ENCODE assay signal across 25 cellular contexts in genomic region chr6:125802383-125802782, GRCh38. TPM values are rescaled to one million over a fixed set of nuclear protein-coding genes. Genes with fewer than 3 reads are reported as not detected.
DNase-seq lines count a peak whose midpoint lies in the region; ATAC-seq and TF ChIP-seq lines count a peak whose summit lies in the region.
"Had no signal": no experiment of that assay in that cellular context is flagged by ENCODE, and none has a peak within 500 bp of the region (broad histone marks: within the 10 kb centered on the region; RNA-seq: fewer than 3 reads in every experiment).

No MANE protein-coding gene starts in this region.

- in situ Hi-C loops in KBM-7 (cut with MboI; ENCODE audit: low pct_unique_long_range_greater_than_20kb, low sequenced_read_pairs): no loop called here

- H3K27me3 Mint-ChIP-seq in chondrocyte (ENCODE audit: low read depth): no peaks in the 10 kb centered on the region
- H3K27me3 Mint-ChIP-seq: activated CD8-positive, alpha-beta T cell treated with anti-CD3 and anti-CD28 coated beads for 36 hours; activated naive CD8-positive, alpha-beta T cell treated with anti-CD3 and anti-CD28 coated beads, Interleukin-2, amount 10 ng/mL, durations not matched to agents 7 days and 5 days; stimulated activated naive CD8-positive, alpha-beta T cell treated with anti-CD3 and anti-CD28 coated beads, Interleukin-15, amount 100 ng/mL, for 72 hours had no signal

- H3K9me2 ChIP-seq in SK-N-SH (no peaks in the 10 kb centered on the region), Loucy (replicated peaks; ENCODE audit: low read depth, low read length) (no peaks in the 10 kb centered on the region)

- H3K9me3 ChIP-seq in SK-N-SH (no peaks in the 10 kb centered on the region), Loucy (ENCODE audit: insufficient read depth, low read depth, low read length) (no peaks in the 10 kb centered on the region), upper lobe of left lung (no peaks in the 10 kb centered on the region)
- H3K9me3 ChIP-seq: BE2C, breast epithelium, Peyer's patch, SJSA1 had no signal

- CTCF ChIA-PET in SK-N-SH (lab: Yijun Ruan, JAX): interaction anchor here (1.3 to 1.6 kb wide), 3 partner anchors 11 to 490 kb away, joined by 3 to 13 read pairs (median 3); partner anchors contain the start of gene NCOA7

- H3K4me3 ChIP-seq in SK-N-SH (ENCODE audit: low read depth in 2 of 2, low read length in 1 of 2) (no peak overlapping the region), Loucy (ENCODE audit: low read length, poor library complexity, severe bottlenecking) (peak overlapping the region; percentile 62), upper lobe of left lung (no peak overlapping the region)
- H3K4me3 ChIP-seq: breast epithelium, Peyer's patch, SJSA1 had no signal

- DNase-seq in SK-N-SH (no peak), chondrocyte (ENCODE audit: low spot score) (no peak), upper lobe of left lung (no peak), NCI-H69 (lab: John Stamatoyannopoulos, UW) (no peak), KBM-7 (no peak)
- DNase-seq: activated CD8-positive, alpha-beta T cell treated with anti-CD3 and anti-CD28 coated beads for 36 hours; activated naive CD8-positive, alpha-beta T cell treated with anti-CD3 and anti-CD28 coated beads, Interleukin-2, amount 10 ng/mL, durations not matched to agents 7 days and 5 days; BE2C; erythroblast; hypothalamus; kidney; naive B cell; NCI-H1417; NCI-H2171 treated with DMSO at 0.1 percent for 48 hours; Peyer's patch; stimulated activated naive CD8-positive, alpha-beta T cell treated with anti-CD3 and anti-CD28 coated beads, Interleukin-15, amount 100 ng/mL, for 72 hours; trophoblast cell had no signal

- TF ChIP-seq POLR2A in upper lobe of left lung (IDR thresholded peaks at IDR 0.05): no peak

- H3F3A ChIP-seq in SK-N-SH (replicated peaks; ENCODE audit: insufficient read depth): peaks cover 3% of the 10 kb centered on the region
- H3F3A ChIP-seq in Loucy (ENCODE audit: low read depth): peaks cover 6% of the 10 kb centered on the region; the same call in 1 of the 2 replicates

- peaks cover 10% of the 10 kb centered on the region for H3K36me3 Mint-ChIP-seq in chondrocyte (ENCODE audit: low read depth)
- H3K36me3 Mint-ChIP-seq: naive B cell, WTC11 had no signal

- peak overlapping the region in 1 of 2 experiments; percentile 63; a peak in 1 of 4 replicates for H3K27ac ChIP-seq in SK-N-SH (ENCODE audit: low read depth in 2 of 2, low read length in 1 of 2)
- H3K27ac ChIP-seq in upper lobe of left lung: peak overlapping the region in 3 of 4 donors; percentile 21 to 41 (median 41)
- H3K27ac ChIP-seq: SJSA1 had no signal

- ATAC-seq in SK-N-SH treated with all-trans-retinoic acid at 6 μM for 48 hours (no peak), upper lobe of left lung (ENCODE audit: low FRiP score in 2 of 2) (no peak), HG02763 (IDR thresholded peaks at IDR 0.05; ENCODE audit: unreplicated experiment) (no peak)
- ATAC-seq: activated CD8-positive, alpha-beta T cell treated with anti-CD3 and anti-CD28 coated beads for 36 hours; stimulated activated naive CD8-positive, alpha-beta T cell treated with anti-CD3 and anti-CD28 coated beads, Interleukin-15, amount 100 ng/mL, for 72 hours; WTC11 had no signal

- no peak overlapping the region for H2AFZ ChIP-seq in SK-N-SH (ENCODE audit: low read depth)
- no peak overlapping the region for H2AFZ ChIP-seq in Loucy (ENCODE audit: low read length)

- POLR2A ChIA-PET in SK-N-SH (lab: Yijun Ruan, JAX): interaction anchor here (1.7 kb wide), 1 partner anchor 12 kb away, joined by 5 read pairs; the partner anchor contains the start of gene NCOA7

- peaks cover 0 to 10% of the 10 kb centered on the region in 2 experiments for H3K36me3 ChIP-seq in SK-N-SH (replicated peaks in 1 of 2; ENCODE audit: control insufficient read depth in 1 of 2, insufficient read depth in 2 of 2, low read length in 1 of 2)
- H3K36me3 ChIP-seq in Loucy (ENCODE audit: insufficient read depth, low read length): no peaks in the 10 kb centered on the region
- peaks cover 0 to 2% (median 0%) of the 10 kb centered on the region in 4 donors for H3K36me3 ChIP-seq in upper lobe of left lung
- H3K36me3 ChIP-seq: breast epithelium, Peyer's patch, SJSA1 had no signal

- H3K79me2 ChIP-seq in SK-N-SH (ENCODE audit: insufficient read depth) (peaks cover 17% of the 10 kb centered on the region), Loucy (ENCODE audit: insufficient read depth, low read length) (peaks cover 57% of the 10 kb centered on the region; the same call in 1 of the 2 replicates)

- H4K20me1 ChIP-seq in SK-N-SH (ENCODE audit: insufficient read depth): no peaks in the 10 kb centered on the region
- no peaks in the 10 kb centered on the region for H4K20me1 ChIP-seq in Loucy (ENCODE audit: insufficient read depth, low read length, poor library complexity, severe bottlenecking)

- H3K27ac Mint-ChIP-seq in chondrocyte (ENCODE audit: unreplicated experiment): peak overlapping the region; percentile 76
- H3K27ac Mint-ChIP-seq: activated CD8-positive, alpha-beta T cell treated with anti-CD3 and anti-CD28 coated beads for 36 hours; activated naive CD8-positive, alpha-beta T cell treated with anti-CD3 and anti-CD28 coated beads, Interleukin-2, amount 10 ng/mL, durations not matched to agents 7 days and 5 days; stimulated activated naive CD8-positive, alpha-beta T cell treated with anti-CD3 and anti-CD28 coated beads, Interleukin-15, amount 100 ng/mL, for 72 hours; WTC11 had no signal

- WGBS in SK-N-SH (ENCODE audit: low lambda C conversion rate): 91% methylated on average over 2 of the region's 2 CpGs
- WGBS in upper lobe of left lung, 2 donors: 91 to 98% methylated on average over 2 of the region's 2 CpGs

- no peak overlapping the region for H3K9ac ChIP-seq in SK-N-SH
- peak overlapping the region; percentile 31 for H3K9ac ChIP-seq in Loucy (ENCODE audit: low read depth, low read length, poor library complexity, severe bottlenecking)

- peak overlapping the region; percentile 12; the same call in 1 of the 2 replicates for H3K4me2 ChIP-seq in SK-N-SH
- peak overlapping the region; percentile 77 for H3K4me2 ChIP-seq in Loucy (ENCODE audit: low read depth, low read length, poor library complexity, severe bottlenecking)

- peaks cover 65% of the 10 kb centered on the region for H3K4me1 Mint-ChIP-seq in chondrocyte (ENCODE audit: low read depth)
- H3K4me1 Mint-ChIP-seq: WTC11 had no signal

- H3K27me3 ChIP-seq in SK-N-SH (ENCODE audit: insufficient read depth) (no peaks in the 10 kb centered on the region), Loucy (ENCODE audit: insufficient read depth, low read length, poor library complexity, severe bottlenecking) (no peaks in the 10 kb centered on the region), upper lobe of left lung (no peaks in the 10 kb centered on the region)
- H3K27me3 ChIP-seq: BE2C, breast epithelium, Peyer's patch, SJSA1 had no signal

- no peak for TF ChIP-seq RAD21 in SK-N-SH (IDR thresholded peaks at IDR 0.05; ENCODE audit: low read length)

- TF ChIP-seq EP300 in SK-N-SH (IDR thresholded peaks at IDR 0.05; ENCODE audit: borderline replicate concordance in 1 of 2, low read depth in 1 of 2, low read length in 1 of 2): no peak
- TF ChIP-seq EP300 in upper lobe of left lung (IDR thresholded peaks at IDR 0.05): no peak

- H3K4me3 Mint-ChIP-seq in chondrocyte (ENCODE audit: unreplicated experiment): no peak overlapping the region
- H3K4me3 Mint-ChIP-seq: activated CD8-positive, alpha-beta T cell treated with anti-CD3 and anti-CD28 coated beads for 36 hours; activated naive CD8-positive, alpha-beta T cell treated with anti-CD3 and anti-CD28 coated beads, Interleukin-2, amount 10 ng/mL, durations not matched to agents 7 days and 5 days; naive B cell; stimulated activated naive CD8-positive, alpha-beta T cell treated with anti-CD3 and anti-CD28 coated beads, Interleukin-15, amount 100 ng/mL, for 72 hours; WTC11 had no signal

- H3K9me3 Mint-ChIP-seq in chondrocyte (ENCODE audit: low read depth): no peaks in the 10 kb centered on the region
- H3K9me3 Mint-ChIP-seq: activated CD8-positive, alpha-beta T cell treated with anti-CD3 and anti-CD28 coated beads for 36 hours; activated naive CD8-positive, alpha-beta T cell treated with anti-CD3 and anti-CD28 coated beads, Interleukin-2, amount 10 ng/mL, durations not matched to agents 7 days and 5 days; naive B cell; stimulated activated naive CD8-positive, alpha-beta T cell treated with anti-CD3 and anti-CD28 coated beads, Interleukin-15, amount 100 ng/mL, for 72 hours; WTC11 had no signal

- TF ChIP-seq CTCF in SK-N-SH (IDR thresholded peaks at IDR 0.05) (no peak), Loucy (conservative IDR thresholded peaks at IDR 0.05; ENCODE audit: low read length) (no peak), chondrocyte (IDR thresholded peaks at IDR 0.05) (no peak), upper lobe of left lung (IDR thresholded peaks at IDR 0.05) (no peak)

- H3K4me1 ChIP-seq in SK-N-SH (ENCODE audit: control insufficient read depth in 1 of 2, insufficient read depth in 2 of 2, low read depth in 1 of 2, low read length in 1 of 2): peaks cover 15 to 22% of the 10 kb centered on the region in 2 experiments; a peak in 3 of 4 replicates
- H3K4me1 ChIP-seq in Loucy (ENCODE audit: insufficient read depth, low read length, poor library complexity, severe bottlenecking): peaks cover 60% of the 10 kb centered on the region
- peaks cover 13 to 32% (median 30%) of the 10 kb centered on the region in 4 donors for H3K4me1 ChIP-seq in upper lobe of left lung

TF ChIP-seq in SK-N-SH, 30 proteins besides CTCF, POLR2A, EP300 and RAD21 (continues in another document):
- TF ChIP-seq MAX (IDR thresholded peaks at IDR 0.05; ENCODE audit: low read depth) (no peak), GABPA (IDR thresholded peaks at IDR 0.05; ENCODE audit: low read depth) (no peak)

TF ChIP-seq in SK-N-SH treated with all-trans-retinoic acid at 6 μM for 48 hours, 23 proteins besides CTCF, POLR2A, EP300 and RAD21 (continues in another document):
- no peak for TF ChIP-seq TOX (CRISPR knock-in tag; IDR thresholded peaks at IDR 0.05; ENCODE audit: borderline replicate concordance)

RNA-seq across cellular contexts. Expression of gene NCOA7, which starts 11.6 kb away (rescaled TPM):
- polyA plus RNA-seq in SK-N-SH (2012; rRNA removed): 16.3 and 19.6 TPM in 2 replicates
- polyA plus RNA-seq in SK-N-SH (2012; cell fraction: cytosol; rRNA removed): 14.9 and 19.5 TPM in 2 replicates
- 26.4 and 30.5 TPM in 2 replicates for polyA plus RNA-seq in SK-N-SH (2012; cell fraction: nucleus; rRNA removed)
- total RNA-seq in chondrocyte: 49.6 to 80.7 TPM (median 74.9 TPM) in 3 replicates
- 10 to 100 TPM; 33.5 to 75.6 (median 48.9) TPM for total RNA-seq in upper lobe of left lung

RNA-seq across cellular contexts. Expression of gene HEY2, which starts 53.0 kb away (rescaled TPM):
- polyA plus RNA-seq in SK-N-SH (2012; rRNA removed): not detected in 2 replicates
- not detected in 2 replicates for polyA plus RNA-seq in SK-N-SH (2012; cell fraction: cytosol; rRNA removed)
- polyA plus RNA-seq in SK-N-SH (2012; cell fraction: nucleus; rRNA removed): not detected in 2 replicates
- total RNA-seq in chondrocyte: 17.6 to 43.0 TPM (median 41.2 TPM) in 3 replicates
- 1 to 10 TPM; 1.3 to 3.3 (median 1.8) TPM for total RNA-seq in upper lobe of left lung
- total RNA-seq: A172; activated CD8-positive, alpha-beta T cell treated with anti-CD3 and anti-CD28 coated beads for 36 hours; LHCN-M2 had no signal
